Comparison of ENCODE assay signal across 10 cellular contexts in the genomic region with DNA sequence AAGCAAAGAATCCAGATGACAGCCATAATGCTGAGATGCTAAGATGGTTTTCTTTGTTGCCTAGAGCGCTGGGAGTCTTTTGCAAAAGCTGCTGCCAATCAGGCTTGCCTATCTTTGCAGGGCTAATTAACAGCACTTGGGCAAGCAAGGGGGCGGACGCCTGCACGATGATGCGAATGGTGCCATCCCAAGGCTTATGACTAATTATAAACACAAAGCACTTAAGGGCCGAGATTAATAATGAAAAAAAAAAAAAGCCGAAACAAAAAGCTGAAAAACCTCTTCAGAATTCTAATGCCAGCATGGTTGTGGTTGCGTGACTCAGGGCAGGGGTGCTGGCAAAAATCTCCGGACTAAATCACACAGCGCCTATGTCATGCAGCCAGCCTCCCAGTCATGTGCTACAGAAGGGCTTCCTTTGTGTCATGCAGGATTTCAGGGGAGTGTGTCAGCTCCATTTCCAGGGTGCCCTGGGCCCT.
DNase-seq lines count a peak whose midpoint lies in the region.
"Had no signal": no experiment of that assay in that cellular context is flagged by ENCODE, and none has a peak within 500 bp of the region (broad histone marks: within the 10 kb centered on the region; RNA-seq: fewer than 3 reads in every experiment).

No MANE protein-coding gene starts in this region.

- POLR2A ChIA-PET in activated CD4-positive, alpha-beta memory T cell treated with anti-CD3 and anti-CD28 coated beads, Interleukin-2, amount 10 ng/mL, durations not matched to agents 7 days and 5 days (lab: Charles Lee), result no interaction called here

- H3K36me3 Mint-ChIP-seq in activated CD4-positive, alpha-beta memory T cell treated with anti-CD3 and anti-CD28 coated beads, Interleukin-2, amount 10 ng/mL, durations not matched to agents 7 days and 5 days (ENCODE audit: low read depth), result no peaks in the 10 kb centered on the region
- peaks cover 4% of the 10 kb centered on the region for H3K36me3 Mint-ChIP-seq in activated naive CD8-positive, alpha-beta T cell treated with anti-CD3 and anti-CD28 coated beads for 36 hours

- DNase-seq in DMS53 (lab: John Stamatoyannopoulos, UW), result peak; percentile 41
- no peak for DNase-seq in DMS53 treated with DMSO at 0.1 percent for 48 hours (lab: John Stamatoyannopoulos, UW; ENCODE audit: unreplicated experiment)
- peak in 50 of 56 donors; percentile 11 to 82 (median 46) for DNase-seq in amygdala (lab: John Stamatoyannopoulos, UW)
- peak; percentile 82 for DNase-seq in hepatic stellate cell (ENCODE audit: low spot score)
- no peak for DNase-seq in activated CD4-positive, alpha-beta memory T cell treated with anti-CD3 and anti-CD28 coated beads, Interleukin-2, amount 10 ng/mL, durations not matched to agents 7 days and 5 days
- DNase-seq in posterior vena cava (ENCODE audit: low spot score), result no peak
- DNase-seq in activated naive CD8-positive, alpha-beta T cell treated with anti-CD3 and anti-CD28 coated beads for 36 hours, result no peak
- DNase-seq: NCI-H2081 treated with DMSO at 0.1 percent for 48 hours had no signal

- intact Hi-C loops in posterior vena cava (cut with DNase I), result no loop called here

- peaks cover 8% of the 10 kb centered on the region for H3K9me3 Mint-ChIP-seq in activated CD4-positive, alpha-beta memory T cell treated with anti-CD3 and anti-CD28 coated beads, Interleukin-2, amount 10 ng/mL, durations not matched to agents 7 days and 5 days
- H3K9me3 Mint-ChIP-seq in activated naive CD8-positive, alpha-beta T cell treated with anti-CD3 and anti-CD28 coated beads for 36 hours, result peaks cover 9% of the 10 kb centered on the region

- H3K4me3 Mint-ChIP-seq in activated CD4-positive, alpha-beta memory T cell treated with anti-CD3 and anti-CD28 coated beads, Interleukin-2, amount 10 ng/mL, durations not matched to agents 7 days and 5 days, result no peak overlapping the region
- H3K4me3 Mint-ChIP-seq in activated naive CD8-positive, alpha-beta T cell treated with anti-CD3 and anti-CD28 coated beads for 36 hours, result no peak overlapping the region
- H3K4me3 Mint-ChIP-seq: B cell had no signal

- peaks cover 13% of the 10 kb centered on the region for H3K27me3 Mint-ChIP-seq in activated CD4-positive, alpha-beta memory T cell treated with anti-CD3 and anti-CD28 coated beads, Interleukin-2, amount 10 ng/mL, durations not matched to agents 7 days and 5 days
- H3K27me3 Mint-ChIP-seq in activated naive CD8-positive, alpha-beta T cell treated with anti-CD3 and anti-CD28 coated beads for 36 hours, result peaks cover 4% of the 10 kb centered on the region

- H3K4me1 Mint-ChIP-seq in activated CD4-positive, alpha-beta memory T cell treated with anti-CD3 and anti-CD28 coated beads, Interleukin-2, amount 10 ng/mL, durations not matched to agents 7 days and 5 days, result no peaks in the 10 kb centered on the region
- H3K4me1 Mint-ChIP-seq in activated naive CD8-positive, alpha-beta T cell treated with anti-CD3 and anti-CD28 coated beads for 36 hours, result no peaks in the 10 kb centered on the region
- H3K4me1 Mint-ChIP-seq: B cell had no signal

- no peak overlapping the region for H3K27ac Mint-ChIP-seq in activated CD4-positive, alpha-beta memory T cell treated with anti-CD3 and anti-CD28 coated beads, Interleukin-2, amount 10 ng/mL, durations not matched to agents 7 days and 5 days
- no peak overlapping the region for H3K27ac Mint-ChIP-seq in activated naive CD8-positive, alpha-beta T cell treated with anti-CD3 and anti-CD28 coated beads for 36 hours
- H3K27ac Mint-ChIP-seq: B cell had no signal

- H3K27ac ChIP-seq in temporal lobe (ENCODE audit: low read depth, low read length), result peak overlapping the region; percentile 63

- CTCF ChIA-PET in activated CD4-positive, alpha-beta memory T cell treated with anti-CD3 and anti-CD28 coated beads, Interleukin-2, amount 10 ng/mL, durations not matched to agents 7 days and 5 days (lab: Charles Lee), result interaction anchor here (0.6 kb wide), 1 partner anchor 300 kb away, joined by 3 read pairs; no protein-coding TSS in a partner anchor

Comparison
In these comparisons a context has a peak if more than half of its experiments do, and no peak if none do; other contexts are left out.
1. DNase-seq: peak in DMS53 (single experiment), amygdala (50 of 56) and hepatic stellate cell (single experiment); none in DMS53 treated with DMSO at 0.1 percent for 48 hours (single experiment), activated CD4-positive, alpha-beta memory T cell treated with anti-CD3 and anti-CD28 coated beads, Interleukin-2, amount 10 ng/mL, durations not matched to agents 7 days and 5 days (single experiment), posterior vena cava (single experiment) and activated naive CD8-positive, alpha-beta T cell treated with anti-CD3 and anti-CD28 coated beads for 36 hours (single experiment).